24 cellular contexts compared by ENCODE assay signal in the genomic region with DNA sequence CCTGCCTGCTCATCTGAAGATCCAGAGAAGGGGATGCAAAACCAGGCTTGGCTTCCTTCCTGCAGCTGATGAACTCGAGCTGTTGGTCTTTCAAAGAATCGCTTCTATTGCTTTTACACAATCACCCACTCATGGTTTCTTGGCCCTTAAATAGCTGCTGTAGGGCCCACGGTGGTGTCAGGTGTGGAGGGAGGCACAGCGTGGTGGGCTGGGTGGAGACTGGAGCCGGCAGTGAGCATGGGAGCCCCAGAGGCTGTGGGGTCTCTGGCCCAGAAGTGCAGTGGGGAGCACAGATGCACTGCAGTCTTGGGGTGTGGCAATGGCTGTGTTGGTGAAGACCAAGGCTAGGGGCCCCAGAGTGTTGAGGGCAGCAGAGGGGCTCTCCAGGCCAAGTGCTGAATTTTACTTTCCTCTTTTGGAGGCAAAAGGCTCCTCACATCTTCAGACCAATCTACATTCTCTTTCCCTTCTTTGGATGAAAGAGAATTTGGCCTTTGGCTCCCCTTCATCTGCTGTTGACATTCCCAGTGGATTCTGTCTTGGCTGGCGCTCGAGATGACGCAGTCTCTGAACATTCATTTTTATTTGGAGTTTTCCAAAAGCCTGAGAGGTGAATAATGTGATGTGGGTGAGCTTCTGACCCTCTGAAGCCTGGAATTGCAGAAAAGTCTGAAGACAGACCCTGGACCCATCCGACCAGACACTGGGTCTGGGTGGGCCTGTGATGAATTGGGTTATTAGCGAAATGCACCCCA.
DNase-seq lines count a peak whose midpoint lies in the region; ATAC-seq and TF ChIP-seq lines count a peak whose summit lies in the region.
"Had no signal": no experiment of that assay in that cellular context is flagged by ENCODE, and none has a peak within 500 bp of the region (broad histone marks: within the 10 kb centered on the region; RNA-seq: fewer than 3 reads in every experiment).

No MANE protein-coding gene starts in this region.

- H3K27me3 ChIP-seq in esophagus muscularis mucosa: no peaks in the 10 kb centered on the region

- H3K4me3 ChIP-seq in esophagus muscularis mucosa: no peak overlapping the region
- H3K4me3 ChIP-seq: lower lobe of right lung, mucosa of descending colon, skin epidermis had no signal

- in situ Hi-C loops in GM13977 (cut with MboI; ENCODE audit: low pct_unique_long_range_greater_than_20kb, low sequenced_read_pairs, unreplicated experiment): no loop called here

- TF ChIP-seq POLR2A in esophagus muscularis mucosa (IDR thresholded peaks at IDR 0.05; ENCODE audit: low read depth): no peak

- TF ChIP-seq CTCF in esophagus muscularis mucosa (IDR thresholded peaks at IDR 0.05) (no peak), GM13977 (IDR thresholded peaks at IDR 0.05; ENCODE audit: extremely low read depth, insufficient read depth, missing control alignments) (no peak)

- no peaks in the 10 kb centered on the region for H3K36me3 ChIP-seq in esophagus muscularis mucosa
- H3K36me3 ChIP-seq: lower lobe of right lung had no signal

- H3K4me1 ChIP-seq in esophagus muscularis mucosa: peaks cover 0 to 37% (median 27%) of the 10 kb centered on the region in 4 donors
- H3K4me1 ChIP-seq: lower lobe of right lung had no signal

- intact Hi-C loops in esophagus muscularis mucosa (cut with DNase I) (no loop called here), left ventricle myocardium superior (cut with micrococcal nuclease) (no loop called here), sciatic nerve (cut with DNase I) (no loop called here)

- ATAC-seq in left ventricle myocardium superior (peak; percentile 59), sciatic nerve (peak; percentile 82), HG02798 (IDR thresholded peaks at IDR 0.05; ENCODE audit: poor library complexity, unreplicated experiment) (no peak), GM18520 (IDR thresholded peaks at IDR 0.05; ENCODE audit: unreplicated experiment) (no peak)
- ATAC-seq: activated CD8-positive, alpha-beta memory T cell treated with anti-CD3 and anti-CD28 coated beads, Interleukin-2, amount 10 ng/mL, durations not matched to agents 7 days and 5 days; activated T-cell treated with anti-CD3 and anti-CD28 coated beads, Interleukin-2, amount 50 U/mL, for 72 hours; lower lobe of right lung; mucosa of descending colon; SK-N-SH treated with all-trans-retinoic acid at 6 μM for 48 hours had no signal

- H3K9me3 ChIP-seq in esophagus muscularis mucosa: no peaks in the 10 kb centered on the region
- H3K9me3 ChIP-seq: lower lobe of right lung, mucosa of descending colon had no signal

- DNase-seq in esophagus muscularis mucosa (ENCODE audit: extremely low spot score): peak; percentile 91
- DNase-seq in left ventricle myocardium superior: peak; percentile 71
- no peak for DNase-seq in sciatic nerve (ENCODE audit: low spot score)
- DNase-seq in GM13977 (ENCODE audit: low spot score): no peak
- DNase-seq in anterior cingulate cortex (lab: John Stamatoyannopoulos, UW): no peak
- DNase-seq: activated CD4-positive, alpha-beta T cell treated with anti-CD3 and anti-CD28 coated beads, Interleukin-2, amount 10 ng/mL, durations not matched to agents 7 days and 5 days; activated naive CD4-positive, alpha-beta T cell treated with anti-CD3 and anti-CD28 coated beads, Interleukin-2, amount 50 U/mL, for 16 hours; activated T-cell treated with anti-CD3 and anti-CD28 coated beads, Interleukin-2, amount 50 U/mL, for 72 hours; CD8-positive, alpha-beta memory T cell; lower lobe of right lung; NCI-H1105 treated with DMSO at 0.1 percent for 48 hours; NCI-H2081; NCI-H226; NCI-H748 treated with DMSO at 0.1 percent for 48 hours; posterior cingulate gyrus; RPMI8226; T-helper 2 cell had no signal

- no peak for TF ChIP-seq EP300 in esophagus muscularis mucosa (IDR thresholded peaks at IDR 0.05)

- WGBS in esophagus muscularis mucosa: 51% methylated on average over 10 of the region's 10 CpGs

- peak overlapping the region; percentile 65 to 75 (median 68) for H3K27ac ChIP-seq in esophagus muscularis mucosa (replicated peaks in 1 of 4)
- H3K27ac ChIP-seq: lower lobe of right lung, skin epidermis, VCaP had no signal

Comparison
In these comparisons a context has a peak if more than half of its experiments do, and no peak if none do; other contexts are left out.
1. DNase-seq: peak in esophagus muscularis mucosa (single experiment) and left ventricle myocardium superior (single experiment); none in sciatic nerve (single experiment), GM13977 (single experiment) and anterior cingulate cortex (0 of 58).
2. ATAC-seq: peak in left ventricle myocardium superior (single experiment) and sciatic nerve (single experiment); none in HG02798 (single experiment) and GM18520 (single experiment).